Comparison of ENCODE assay signal across 8 cellular contexts in genomic region chr22:21000215-21000986, GRCh38. TPM values are rescaled to one million over a fixed set of nuclear protein-coding genes. Genes with fewer than 3 reads are reported as not detected.
DNase-seq lines count a peak whose midpoint lies in the region; ATAC-seq and TF ChIP-seq lines count a peak whose summit lies in the region.

No MANE protein-coding gene starts in this region.

- TF ChIP-seq CTCF in CD4-positive, alpha-beta T cell (IDR thresholded peaks at IDR 0.05) = no peak

- H3K36me3 Mint-ChIP-seq in CD4-positive, alpha-beta T cell (ENCODE audit: low read depth) = peaks cover 37% of the 10 kb centered on the region
- no peaks in the 10 kb centered on the region for H3K36me3 Mint-ChIP-seq in natural killer cell treated with Interleukin-12 subunit alpha and Interleukin-12 subunit beta and Interleukin-15 and Interleukin-18, amount 100 ng/mL, for 72 hours

- no peaks in the 10 kb centered on the region for H3K9me3 Mint-ChIP-seq in CD4-positive, alpha-beta T cell
- H3K9me3 Mint-ChIP-seq in natural killer cell treated with Interleukin-12 subunit alpha and Interleukin-12 subunit beta and Interleukin-15 and Interleukin-18, amount 100 ng/mL, for 72 hours = no peaks in the 10 kb centered on the region

- peak overlapping the region; percentile 74 for H3K4me3 Mint-ChIP-seq in CD4-positive, alpha-beta T cell
- H3K4me3 Mint-ChIP-seq in natural killer cell treated with Interleukin-12 subunit alpha and Interleukin-12 subunit beta and Interleukin-15 and Interleukin-18, amount 100 ng/mL, for 72 hours = peak overlapping the region; percentile 98

- peak overlapping the region; percentile 96 for H3K4me3 ChIP-seq in MG63

- peak overlapping the region; percentile 97 for H3K27ac Mint-ChIP-seq in CD4-positive, alpha-beta T cell
- H3K27ac Mint-ChIP-seq in natural killer cell treated with Interleukin-12 subunit alpha and Interleukin-12 subunit beta and Interleukin-15 and Interleukin-18, amount 100 ng/mL, for 72 hours = peak overlapping the region; percentile 98

- H3K27me3 Mint-ChIP-seq in CD4-positive, alpha-beta T cell = no peaks in the 10 kb centered on the region
- no peaks in the 10 kb centered on the region for H3K27me3 Mint-ChIP-seq in natural killer cell treated with Interleukin-12 subunit alpha and Interleukin-12 subunit beta and Interleukin-15 and Interleukin-18, amount 100 ng/mL, for 72 hours

- peak overlapping the region; percentile 96 for H3K27ac ChIP-seq in CD4-positive, alpha-beta T cell (ENCODE audit: low read depth, low read length)

- peaks cover 46% of the 10 kb centered on the region for H3K4me1 Mint-ChIP-seq in CD4-positive, alpha-beta T cell (ENCODE audit: low read depth)
- H3K4me1 Mint-ChIP-seq in natural killer cell treated with Interleukin-12 subunit alpha and Interleukin-12 subunit beta and Interleukin-15 and Interleukin-18, amount 100 ng/mL, for 72 hours (ENCODE audit: low read depth in 2 of 2) = peaks cover 18 to 27% of the 10 kb centered on the region in 2 donors

- H3K36me3 ChIP-seq in MG63 = peaks cover 31% of the 10 kb centered on the region

- H3K27me3 ChIP-seq in CD4-positive, alpha-beta T cell (ENCODE audit: control insufficient read depth, insufficient read depth, low read length) = no peaks in the 10 kb centered on the region
- no peaks in the 10 kb centered on the region for H3K27me3 ChIP-seq in MG63

- no peak for DNase-seq in CD4-positive, alpha-beta T cell
- DNase-seq in MG63 (no peak), cerebellar cortex (ENCODE audit: low spot score) (peak; percentile 30), NCI-H1048 (lab: John Stamatoyannopoulos, UW) (no peak), cerebellar nuclear complex (lab: John Stamatoyannopoulos, UW) (no peak)
- DNase-seq in natural killer cell treated with Interleukin-12 subunit alpha and Interleukin-12 subunit beta and Interleukin-15 and Interleukin-18, amount 100 ng/mL, for 72 hours (ENCODE audit: low spot score) = peak; percentile 39
- DNase-seq in activated CD4-positive, CD25-positive, alpha-beta regulatory T cell (lab: John Stamatoyannopoulos, UW) = no peak

- ATAC-seq in CD4-positive, alpha-beta T cell (ENCODE audit: poor library complexity) = no peak
- ATAC-seq in natural killer cell treated with Interleukin-12 subunit alpha and Interleukin-12 subunit beta and Interleukin-15 and Interleukin-18, amount 100 ng/mL, for 72 hours = no peak
- ATAC-seq in HG03159 (IDR thresholded peaks at IDR 0.05; ENCODE audit: unreplicated experiment) = no peak

- POLR2A ChIA-PET in CD4-positive, alpha-beta T cell (lab: Charles Lee) = interaction anchor here (2.1 to 3.6 kb wide), 4 partner anchors 12 to 629 kb away, joined by 11 to 25 read pairs (median 18); partner anchors contain the start of genes CRKL, LZTR1 and YDJC

- CTCF ChIA-PET in CD4-positive, alpha-beta T cell (lab: Charles Lee) = interaction anchor here (1.5 kb wide), 1 partner anchor 21 kb away, joined by 3 read pairs; no protein-coding TSS in a partner anchor

- H3K9me3 ChIP-seq in CD4-positive, alpha-beta T cell (ENCODE audit: control insufficient read depth, low read length) = no peaks in the 10 kb centered on the region
- H3K9me3 ChIP-seq in MG63 = no peaks in the 10 kb centered on the region

- intact Hi-C loops in CD4-positive, alpha-beta T cell (cut with DNase I, micrococcal nuclease) = loop anchor here in 1 of 2 experiments (5.0 kb wide), 4 partner anchors 143 to 883 kb away; partner anchors contain the start of genes PI4KA, RANBP1, SDF2L1 and SNAP29

RNA-seq across cellular contexts. Expression of gene THAP7, which starts 1.5 kb away (rescaled TPM):
- 10 to 100 TPM; 82.7 to 84.0 TPM for total RNA-seq in CD4-positive, alpha-beta T cell
- 33.8 and 46.5 TPM in 2 replicates for total RNA-seq in MG63 (2014; rRNA removed; shearing (Covaris generic); ENCODE audit: low replicate concordance)
- 10 to 100 TPM; 20.4 to 30.7 TPM for total RNA-seq in natural killer cell treated with Interleukin-12 subunit alpha and Interleukin-12 subunit beta and Interleukin-15 and Interleukin-18, amount 100 ng/mL, for 72 hours

RNA-seq across cellular contexts. Expression of gene P2RX6, which starts 14.6 kb away (rescaled TPM):
- total RNA-seq in CD4-positive, alpha-beta T cell = under 1 TPM; 0.14 to 0.69 TPM
- total RNA-seq in MG63 (2014; rRNA removed; shearing (Covaris generic); ENCODE audit: low replicate concordance) = 1.1 and 10.0 TPM in 2 replicates
- not detected for total RNA-seq in natural killer cell treated with Interleukin-12 subunit alpha and Interleukin-12 subunit beta and Interleukin-15 and Interleukin-18, amount 100 ng/mL, for 72 hours

RNA-seq across cellular contexts. Expression of gene LZTR1, which starts 18.3 kb away (rescaled TPM):
- total RNA-seq in CD4-positive, alpha-beta T cell = 10 to 100 TPM; 48.4 to 51.3 TPM
- 21.2 and 25.3 TPM in 2 replicates for total RNA-seq in MG63 (2014; rRNA removed; shearing (Covaris generic); ENCODE audit: low replicate concordance)
- 100 to 1,000 TPM in 1 of 2 donors, 10 to 100 TPM in 1; 76.2 to 133 TPM for total RNA-seq in natural killer cell treated with Interleukin-12 subunit alpha and Interleukin-12 subunit beta and Interleukin-15 and Interleukin-18, amount 100 ng/mL, for 72 hours

RNA-seq across cellular contexts. Expression of gene SLC7A4, which starts 32.0 kb away (rescaled TPM):
- total RNA-seq in CD4-positive, alpha-beta T cell = not detected
- not detected in 2 replicates for total RNA-seq in MG63 (2014; rRNA removed; shearing (Covaris generic); ENCODE audit: low replicate concordance)
- total RNA-seq in natural killer cell treated with Interleukin-12 subunit alpha and Interleukin-12 subunit beta and Interleukin-15 and Interleukin-18, amount 100 ng/mL, for 72 hours = not detected

RNA-seq across cellular contexts. Expression of gene AIFM3, which starts 33.3 kb away (rescaled TPM):
- under 1 TPM; 0.34 to 0.41 TPM for total RNA-seq in CD4-positive, alpha-beta T cell
- 0.56 TPM in 1 of 2 replicates, not detected in the other for total RNA-seq in MG63 (2014; rRNA removed; shearing (Covaris generic); ENCODE audit: low replicate concordance)
- total RNA-seq in natural killer cell treated with Interleukin-12 subunit alpha and Interleukin-12 subunit beta and Interleukin-15 and Interleukin-18, amount 100 ng/mL, for 72 hours = 1 to 10 TPM in 1 of 2 donors, not detected in 1; 1.5 TPM

Comparison
In these comparisons a context has a peak if more than half of its experiments do, and no peak if none do; other contexts are left out.
1. DNase-seq: peak in cerebellar cortex (single experiment) and natural killer cell treated with Interleukin-12 subunit alpha and Interleukin-12 subunit beta and Interleukin-15 and Interleukin-18, amount 100 ng/mL, for 72 hours (single experiment); none in CD4-positive, alpha-beta T cell (0 of 10), MG63 (single experiment), activated CD4-positive, CD25-positive, alpha-beta regulatory T cell (0 of 4), NCI-H1048 (single experiment) and cerebellar nuclear complex (0 of 2).